In the genomic region with DNA sequence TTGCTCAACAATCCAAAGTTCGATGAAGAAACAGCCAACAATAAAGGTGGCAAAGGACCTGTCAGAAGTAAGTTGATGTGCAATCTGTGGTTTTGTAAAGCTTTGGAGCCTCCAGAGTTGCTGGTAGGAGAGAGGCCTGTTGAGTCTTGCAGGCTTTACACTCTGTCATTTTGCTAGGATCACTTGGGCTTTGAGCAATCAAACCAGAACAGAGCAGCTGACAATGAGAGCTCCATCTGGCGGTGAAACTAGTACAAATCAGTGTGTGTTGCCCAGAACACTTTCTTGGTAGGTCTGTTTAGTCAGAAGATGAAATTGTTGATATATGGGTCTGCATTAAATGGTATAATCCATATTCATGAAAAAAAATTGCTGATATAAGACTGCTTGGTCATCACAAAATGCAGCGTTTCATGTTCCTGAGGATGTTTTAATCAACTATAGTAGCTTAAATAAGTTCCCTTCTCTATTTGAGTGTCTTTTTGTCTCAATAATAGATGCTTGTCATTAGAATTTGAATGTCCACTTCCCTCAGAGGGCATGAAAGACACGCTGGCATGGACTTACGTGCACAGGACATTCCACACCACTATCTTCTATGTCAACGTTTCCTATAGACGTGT, we compare ENCODE assay signal across 9 cellular contexts. TPM values are rescaled to one million over a fixed set of nuclear protein-coding genes. Genes with fewer than 3 reads are reported as not detected.
DNase-seq lines count a peak whose midpoint lies in the region; ATAC-seq, FAIRE-seq and TF ChIP-seq lines count a peak whose summit lies in the region.
"Had no signal": no experiment of that assay in that cellular context is flagged by ENCODE, and none has a peak within 500 bp of the region (broad histone marks: within the 10 kb centered on the region; RNA-seq: fewer than 3 reads in every experiment).

No MANE protein-coding gene starts in this region.

- H4K20me1 ChIP-seq in K562 (replicated peaks; ENCODE audit: control insufficient read depth, insufficient read depth, low read length), result no peaks in the 10 kb centered on the region

- intact Hi-C loops in K562 (cut with micrococcal nuclease), result loop anchor here (1.0 to 10.0 kb wide), 4 partner anchors 40 to 242 kb away; partner anchors contain the start of gene LYSMD2

- H3K9me1 ChIP-seq in K562 (ENCODE audit: control insufficient read depth, insufficient read depth, low read length), result no peaks in the 10 kb centered on the region

- peak; percentile 76 to 81 for TF ChIP-seq RAD21 in K562 (CRISPR knock-in tag; conservative IDR thresholded peaks at IDR 0.05 in 1 of 2, IDR thresholded peaks at IDR 0.05 in 1 of 2)

- no peak for TF ChIP-seq EP300 in K562 (IDR thresholded peaks at IDR 0.05; ENCODE audit: low read length)

- no peak overlapping the region for H2AFZ ChIP-seq in K562 (ENCODE audit: low read depth, low read length)

- H3K27me3 ChIP-seq in K562 (ENCODE audit: control insufficient read depth in 2 of 2, insufficient read depth in 2 of 2, low read length in 2 of 2), result no peaks in the 10 kb centered on the region

- in situ Hi-C loops in K562 (cut with MboI), result no loop called here

- H3K4me3 ChIP-seq in K562, result no peak overlapping the region
- H3K4me3 ChIP-seq: SK-N-MC had no signal

- peak; percentile 62 for ATAC-seq in GM21423 (IDR thresholded peaks at IDR 0.05; ENCODE audit: unreplicated experiment)
- ATAC-seq in K562, result peak; percentile 98
- no peak for ATAC-seq in HG03108 (IDR thresholded peaks at IDR 0.05; ENCODE audit: unreplicated experiment)

- no peak overlapping the region for H3K4me2 ChIP-seq in K562 (ENCODE audit: insufficient read depth, low read length)

- no peak for TF ChIP-seq POLR2A in K562 (conservative IDR thresholded peaks at IDR 0.05)

- peak; percentile 74 to 81 (median 80) for TF ChIP-seq CTCF in K562 (IDR thresholded peaks at IDR 0.05 in 2 of 3, conservative IDR thresholded peaks at IDR 0.05 in 1 of 3; ENCODE audit: insufficient read depth in 2 of 3, low read depth in 1 of 3, low read length in 3 of 3)

- H3K27ac ChIP-seq in K562 (ENCODE audit: extremely low read depth, low read depth, low read length), result no peak overlapping the region
- H3K27ac ChIP-seq: SK-N-MC had no signal

- H3K9ac ChIP-seq in K562 (ENCODE audit: insufficient read depth in 1 of 2, low read depth in 2 of 2, low read length in 2 of 2), result no peak overlapping the region

- WGBS in K562 (ENCODE audit: insufficient coverage, low coverage, missing lambda C conversion rate), result 40% methylated on average over 7 of the region's 7 CpGs

- peak; percentile 60 for DNase-seq in CMK (ENCODE audit: low read depth)
- DNase-seq in NCI-H146 (lab: John Stamatoyannopoulos, UW), result peak; percentile 44
- DNase-seq in T1000 (lab: John Stamatoyannopoulos, UW), result peak; percentile 27
- DNase-seq in K562 (ENCODE audit: extremely low read depth in 1 of 4, low spot score in 3 of 4), result peak; percentile 71 to 87 (median 75)
- peak; percentile 75 for DNase-seq in iPS-NIHi11 (ENCODE audit: low spot score)
- DNase-seq in stimulated activated CD4-positive, alpha-beta T cell treated with anti-CD3 and anti-CD28 coated beads, Interleukin-12 subunit alpha, Interleukin-12 subunit beta, amount 100 ng/mL, for 48 hours (ENCODE audit: low read depth in 2 of 3, low spot score in 1 of 3), result peak; percentile 31 to 71 (median 45)

- peak; percentile 99 for FAIRE-seq in K562 (lab: Jason Lieb, UNC)

- POLR2A ChIA-PET in K562 (lab: Yijun Ruan, JAX), result interaction anchor here (0.5 to 2.5 kb wide), 13 partner anchors 10 to 620 kb away, joined by 3 to 12 read pairs (median 5); partner anchors contain the start of gene LYSMD2

- H3K36me3 ChIP-seq in K562 (ENCODE audit: control insufficient read depth, insufficient read depth, low read length), result peaks cover 17% of the 10 kb centered on the region; the same call in 2 of the 3 replicates

- H3K4me1 ChIP-seq in K562 (replicated peaks in 1 of 2; ENCODE audit: control insufficient read depth in 2 of 2, insufficient read depth in 2 of 2, low read length in 2 of 2), result peaks cover 0 to 2% of the 10 kb centered on the region in 2 experiments; a peak in 1 of 5 replicates

- H3K9me3 ChIP-seq in K562 (replicated peaks; ENCODE audit: control insufficient read depth, insufficient read depth, low read depth, low read length), result no peaks in the 10 kb centered on the region

- BruUV-seq in K562 (replicated peaks; lab: Mats Ljungman, UMichigan), result no TSS peak

- CTCF ChIA-PET in K562 (lab: Yijun Ruan, JAX; ENCODE audit: low intra/inter-chr PET ratio), result interaction anchor here (0.6 to 3.7 kb wide), 6 partner anchors 112 to 929 kb away, joined by 3 to 106 read pairs (median 3); no protein-coding TSS in a partner anchor

- H3K79me2 ChIP-seq in K562 (ENCODE audit: control insufficient read depth, insufficient read depth, low read length), result no peaks in the 10 kb centered on the region

TF ChIP-seq in K562, 482 proteins besides CTCF, POLR2A, EP300 and RAD21 (continues in another document):
- TF ChIP-seq FOSL1 (tag; conservative IDR thresholded peaks at IDR 0.05) (0 out of 2 replicates have a peak, but pooled peaks have one; percentile 29), C11orf30 (IDR thresholded peaks at IDR 0.05; ENCODE audit: low read depth) (peak; percentile 41; the same call in 1 of the 2 replicates), HDGF (IDR thresholded peaks at IDR 0.05) (peak; percentile 65; the same call in 1 of the 2 replicates)

RNA-seq across cellular contexts. Expression of gene TMOD2, which starts 25.7 kb away (rescaled TPM):
- total RNA-seq in K562 (2011; cell fraction: chromatin; rRNA removed; ENCODE audit: low replicate concordance), result 3.1 and 8.1 TPM in 2 replicates
- 0.83 and 1.4 TPM in 2 replicates for total RNA-seq in K562 (2011; cell fraction: nucleolus; rRNA removed)
- total RNA-seq in K562 (2011; cell fraction: nucleoplasm; rRNA removed), result 5.7 and 14.4 TPM in 2 replicates
- 2.2 TPM in 2 replicates for total RNA-seq in K562 (2014; rRNA removed)
- 3.8 and 4.8 TPM in 2 replicates for total RNA-seq in K562 (2014; rRNA removed; fragmentation: Illumina TruSeq; extraction: Trizol)
- total RNA-seq in K562 (2015; rRNA removed; fragmentation: Illumina TruSeq; extraction: Trizol), result 3.3 and 3.6 TPM in 2 replicates
- total RNA-seq in K562 (2021), result 3.2 and 3.4 TPM in 2 replicates
- polyA plus RNA-seq in K562 (2011; rRNA removed), result 2.3 and 3.6 TPM in 2 replicates
- polyA plus RNA-seq in K562 (2011; cell fraction: cytosol; rRNA removed), result 0.57 and 1.1 TPM in 2 replicates
- 2.7 and 2.9 TPM in 2 replicates for polyA plus RNA-seq in K562 (2011; cell fraction: nucleus; rRNA removed)
- 1.7 and 4.4 TPM in 2 replicates for polyA plus RNA-seq in K562 (2012)
- polyA plus RNA-seq in K562 (2014; fragmentation: Illumina TruSeq; extraction: Trizol), result 2.7 and 3.0 TPM in 2 replicates
- under 1 TPM; 0.49 to 0.85 TPM for polyA plus RNA-seq in K562 (2014; fragmentation: Nextera tagmentation; extraction: Ambion mirVana)
- 2.1 and 3.3 TPM in 2 replicates for polyA plus RNA-seq in K562 (2014; rRNA removed)
- polyA minus RNA-seq in K562 (2011; rRNA and poly(A)+ RNA removed), result 2.3 and 3.5 TPM in 2 replicates
- polyA minus RNA-seq in K562 (2011; cell fraction: cytosol; rRNA and poly(A)+ RNA removed), result 0.91 and 1.7 TPM in 2 replicates
- 1.8 and 1.9 TPM in 2 replicates for polyA minus RNA-seq in K562 (2011; cell fraction: nucleus; rRNA and poly(A)+ RNA removed)

RNA-seq across cellular contexts. Expression of gene LYSMD2, which starts 39.6 kb away (rescaled TPM):
- 2.4 and 7.0 TPM in 2 replicates for total RNA-seq in K562 (2011; cell fraction: chromatin; rRNA removed; ENCODE audit: low replicate concordance)
- 2.8 and 3.2 TPM in 2 replicates for total RNA-seq in K562 (2011; cell fraction: nucleolus; rRNA removed)
- 3.1 and 5.4 TPM in 2 replicates for total RNA-seq in K562 (2011; cell fraction: nucleoplasm; rRNA removed)
- total RNA-seq in K562 (2014; rRNA removed) (8.8 and 10.9 TPM in 2 replicates), K562 (2014; rRNA removed; fragmentation: Illumina TruSeq; extraction: Trizol) (13.6 and 14.2 TPM in 2 replicates), K562 (2015; rRNA removed; fragmentation: Illumina TruSeq; extraction: Trizol) (11.2 and 11.3 TPM in 2 replicates), K562 (2021) (9.7 and 10.3 TPM in 2 replicates)
- polyA plus RNA-seq in K562 (2011; rRNA removed) (11.3 and 30.3 TPM in 2 replicates), K562 (2014; fragmentation: Illumina TruSeq; extraction: Trizol) (7.9 and 9.5 TPM in 2 replicates), K562 (2014; fragmentation: Nextera tagmentation; extraction: Ambion mirVana) (1 to 10 TPM; 4.3 to 4.8 TPM), K562 (2014; rRNA removed) (9.8 and 10.7 TPM in 2 replicates)
- polyA plus RNA-seq in K562 (2011; cell fraction: cytosol; rRNA removed), result 6.9 and 16.4 TPM in 2 replicates
- polyA plus RNA-seq in K562 (2011; cell fraction: nucleus; rRNA removed), result 4.8 and 5.0 TPM in 2 replicates
- polyA plus RNA-seq in K562 (2012), result 11.4 and 11.6 TPM in 2 replicates
- polyA minus RNA-seq in K562 (2011; rRNA and poly(A)+ RNA removed), result 4.8 and 8.9 TPM in 2 replicates
- 2.9 and 6.2 TPM in 2 replicates for polyA minus RNA-seq in K562 (2011; cell fraction: cytosol; rRNA and poly(A)+ RNA removed)
- 2.0 and 3.6 TPM in 2 replicates for polyA minus RNA-seq in K562 (2011; cell fraction: nucleus; rRNA and poly(A)+ RNA removed)

RNA-seq across cellular contexts. Expression of gene TMOD3, which starts 52.4 kb away (rescaled TPM):
- total RNA-seq in K562 (2011; cell fraction: chromatin; rRNA removed; ENCODE audit: low replicate concordance), result 24.8 and 43.8 TPM in 2 replicates
- total RNA-seq in K562 (2011; cell fraction: nucleolus; rRNA removed), result 10.7 and 12.5 TPM in 2 replicates
- 21.0 and 49.5 TPM in 2 replicates for total RNA-seq in K562 (2011; cell fraction: nucleoplasm; rRNA removed)
- 30.9 and 34.5 TPM in 2 replicates for total RNA-seq in K562 (2014; rRNA removed)
- total RNA-seq in K562 (2014; rRNA removed; fragmentation: Illumina TruSeq; extraction: Trizol), result 39.4 and 40.8 TPM in 2 replicates
- total RNA-seq in K562 (2015; rRNA removed; fragmentation: Illumina TruSeq; extraction: Trizol), result 44.0 and 44.4 TPM in 2 replicates
- total RNA-seq in K562 (2021), result 42.7 and 45.0 TPM in 2 replicates
- polyA plus RNA-seq in K562 (2011; rRNA removed), result 20.0 and 26.4 TPM in 2 replicates
- polyA plus RNA-seq in K562 (2011; cell fraction: cytosol; rRNA removed), result 4.8 and 10.4 TPM in 2 replicates
- polyA plus RNA-seq in K562 (2011; cell fraction: nucleus; rRNA removed), result 11.4 and 14.8 TPM in 2 replicates
- polyA plus RNA-seq in K562 (2012), result 14.0 and 15.3 TPM in 2 replicates
- 26.3 and 30.9 TPM in 2 replicates for polyA plus RNA-seq in K562 (2014; fragmentation: Illumina TruSeq; extraction: Trizol)
- polyA plus RNA-seq in K562 (2014; fragmentation: Nextera tagmentation; extraction: Ambion mirVana), result 10 to 100 TPM in 1 of 2 experiments, 1 to 10 TPM in 1; 6.8 to 12.0 TPM
- 21.1 and 22.6 TPM in 2 replicates for polyA plus RNA-seq in K562 (2014; rRNA removed)
- polyA minus RNA-seq in K562 (2011; rRNA and poly(A)+ RNA removed), result 40.7 and 47.9 TPM in 2 replicates
- polyA minus RNA-seq in K562 (2011; cell fraction: cytosol; rRNA and poly(A)+ RNA removed), result 9.8 and 14.3 TPM in 2 replicates
- 7.5 and 10.4 TPM in 2 replicates for polyA minus RNA-seq in K562 (2011; cell fraction: nucleus; rRNA and poly(A)+ RNA removed)
